20 cellular contexts compared by ENCODE assay signal in the genomic region with DNA sequence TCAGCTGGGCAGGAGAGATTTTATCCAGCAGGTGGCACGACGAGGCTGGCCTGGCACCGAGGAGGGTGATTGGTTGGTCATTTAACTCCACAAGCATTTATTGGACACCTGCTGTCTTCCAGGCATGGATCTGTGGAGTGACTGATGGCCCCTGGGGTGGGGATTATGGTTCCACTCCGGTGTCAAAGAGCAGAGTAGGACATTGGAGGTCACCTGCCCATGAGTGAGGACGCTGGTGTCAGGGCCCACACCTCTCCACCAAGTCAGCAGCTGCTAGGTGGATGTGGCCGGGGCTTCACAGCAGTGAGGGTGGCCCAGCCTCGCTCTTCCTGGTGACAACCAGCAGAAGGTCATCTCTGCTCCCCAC.
DNase-seq lines count a peak whose midpoint lies in the region; ATAC-seq and TF ChIP-seq lines count a peak whose summit lies in the region.
"Had no signal": no experiment of that assay in that cellular context is flagged by ENCODE, and none has a peak within 500 bp of the region (broad histone marks: within the 10 kb centered on the region; RNA-seq: fewer than 3 reads in every experiment).

No MANE protein-coding gene starts in this region.

- no peak overlapping the region for H2AK5ac ChIP-seq in neuronal stem cell (ENCODE audit: low read depth, low read length)

- no peak overlapping the region for H4K91ac ChIP-seq in neuronal stem cell (ENCODE audit: low read depth, low read length, poor library complexity)

- H3K27ac ChIP-seq in mammary epithelial cell (ENCODE audit: insufficient read depth, low read depth, low read length), result no peak overlapping the region
- H3K27ac ChIP-seq in neuronal stem cell (replicated peaks; ENCODE audit: low read length), result no peak overlapping the region
- no peak overlapping the region for H3K27ac ChIP-seq in testis
- H3K27ac ChIP-seq: KMS-11, Peyer's patch had no signal

- TF ChIP-seq POLR2A in testis (IDR thresholded peaks at IDR 0.05), result no peak

- H3K4me1 ChIP-seq in mammary epithelial cell (ENCODE audit: insufficient read depth, low read length) (no peaks in the 10 kb centered on the region), neuronal stem cell (ENCODE audit: control insufficient read depth in 2 of 2, insufficient read depth in 1 of 2, low read depth in 1 of 2, low read length in 2 of 2) (peaks cover 0 to 4% of the 10 kb centered on the region in 2 donors), testis (peaks cover 4% of the 10 kb centered on the region)

- intact Hi-C loops in MCF 10A (cut with micrococcal nuclease) (no loop called here), mammary epithelial cell (cut with micrococcal nuclease) (no loop called here), testis (cut with DNase I; ENCODE audit: low total_unique reads) (no loop called here)

- H3K36me3 Mint-ChIP-seq in MCF 10A (ENCODE audit: insufficient read depth, unreplicated experiment) (no peaks in the 10 kb centered on the region), chondrocyte (ENCODE audit: low read depth) (peaks cover 2% of the 10 kb centered on the region), immature natural killer cell (no peaks in the 10 kb centered on the region)

- no peak overlapping the region for H2AFZ ChIP-seq in mammary epithelial cell (ENCODE audit: low read depth, low read length)
- no peak overlapping the region for H2AFZ ChIP-seq in neuronal stem cell (ENCODE audit: low read length)
- H2AFZ ChIP-seq: GM23338 had no signal

- CTCF ChIA-PET in MCF 10A (lab: Yijun Ruan, JAX) (interaction anchor here (0.7 kb wide), 1 partner anchor 66 kb away, joined by 3 read pairs; no protein-coding TSS in a partner anchor), mammary epithelial cell (lab: Charles Lee; ENCODE audit: low non-redundant PET) (no interaction called here)

- H3K9ac ChIP-seq in mammary epithelial cell (ENCODE audit: insufficient read depth, low read length) (no peak overlapping the region), neuronal stem cell (ENCODE audit: low read depth, low read length, poor library complexity) (no peak overlapping the region)
- H3K9ac ChIP-seq: KMS-11 had no signal

- POLR2A ChIA-PET in MCF 10A (lab: Yijun Ruan, JAX), result no interaction called here

- no peak overlapping the region for H3K18ac ChIP-seq in neuronal stem cell (ENCODE audit: low read length)

- H3K9me3 Mint-ChIP-seq in MCF 10A (ENCODE audit: unreplicated experiment), result no peaks in the 10 kb centered on the region
- H3K9me3 Mint-ChIP-seq in chondrocyte (ENCODE audit: low read depth), result peaks cover 12% of the 10 kb centered on the region
- peaks cover 0 to 6% (median under 1%) of the 10 kb centered on the region in 6 donors for H3K9me3 Mint-ChIP-seq in immature natural killer cell

- no peaks in the 10 kb centered on the region for H3K79me2 ChIP-seq in mammary epithelial cell (ENCODE audit: insufficient read depth, low read length)

- TF ChIP-seq CTCF in MCF 10A (IDR thresholded peaks at IDR 0.05; ENCODE audit: unreplicated experiment) (peak; percentile 7), mammary epithelial cell (conservative IDR thresholded peaks at IDR 0.05 in 1 of 2, IDR thresholded peaks at IDR 0.05 in 1 of 2; ENCODE audit: extremely low read depth in 1 of 2, insufficient read depth in 1 of 2, low read depth in 1 of 2, low read length in 2 of 2) (no peak), chondrocyte (IDR thresholded peaks at IDR 0.05) (no peak), testis (IDR thresholded peaks at IDR 0.05) (no peak)

- 61% methylated on average over 4 of the region's 7 CpGs for WGBS in mammary epithelial cell (ENCODE audit: low coverage, missing lambda C conversion rate)
- no CpG with 5 or more reads among the region's 7 CpGs for whole genome bisulfite sequencing in neuronal stem cell (ENCODE audit: extremely low coverage in 2 of 2, insufficient read length in 2 of 2, insufficient replicate concordance in 1 of 2), 2 donors
- WGBS in testis, 2 donors, result 90 to 95% methylated on average over 4 to 7 of the region's 7 CpGs

- no peak overlapping the region for H3K4ac ChIP-seq in neuronal stem cell (ENCODE audit: low read length)

- H4K8ac ChIP-seq in neuronal stem cell (ENCODE audit: low read depth, low read length), result no peak overlapping the region

- H2BK120ac ChIP-seq in neuronal stem cell (ENCODE audit: low read depth, low read length), result no peak overlapping the region

- H2BK15ac ChIP-seq in neuronal stem cell (ENCODE audit: low read length), result no peak overlapping the region

- no peak overlapping the region for H3K4me2 ChIP-seq in mammary epithelial cell (ENCODE audit: insufficient read depth, low read depth, low read length)
- no peak overlapping the region for H3K4me2 ChIP-seq in neuronal stem cell (ENCODE audit: insufficient read depth, low read length, poor library complexity, severe bottlenecking)
- H3K4me2 ChIP-seq: GM23338, KMS-11 had no signal

- H3K79me1 ChIP-seq in neuronal stem cell (ENCODE audit: low read depth, low read length), result no peaks in the 10 kb centered on the region

- no peak overlapping the region for H3K4me3 Mint-ChIP-seq in MCF 10A (ENCODE audit: unreplicated experiment)
- H3K4me3 Mint-ChIP-seq in chondrocyte (ENCODE audit: unreplicated experiment), result no peak overlapping the region
- H3K4me3 Mint-ChIP-seq in immature natural killer cell, result no peak overlapping the region
- H3K4me3 Mint-ChIP-seq: GM23338 had no signal

- ATAC-seq in GM18498 (IDR thresholded peaks at IDR 0.05; ENCODE audit: unreplicated experiment), result no peak
- ATAC-seq: GM23338, HepG2, Right ventricle myocardium inferior had no signal

- no TSS peak for BruUV-seq in MCF 10A (replicated peaks; lab: Mats Ljungman, UMichigan)
- BruUV-seq in mammary epithelial cell (replicated peaks; lab: Mats Ljungman, UMichigan), result no TSS peak

- no peaks in the 10 kb centered on the region for H3K36me3 ChIP-seq in mammary epithelial cell (ENCODE audit: insufficient read depth, low read length)
- H3K36me3 ChIP-seq in neuronal stem cell (replicated peaks in 1 of 2; ENCODE audit: control insufficient read depth in 2 of 2, insufficient read depth in 2 of 2, low read length in 2 of 2), result no peaks in the 10 kb centered on the region
- no peaks in the 10 kb centered on the region for H3K36me3 ChIP-seq in testis (ENCODE audit: low read depth, missing control alignments)
- H3K36me3 ChIP-seq: Peyer's patch had no signal

- H3K14ac ChIP-seq in neuronal stem cell (ENCODE audit: low read length), result no peak overlapping the region

- H3K27ac Mint-ChIP-seq in MCF 10A (ENCODE audit: low read depth, unreplicated experiment), result no peak overlapping the region
- H3K27ac Mint-ChIP-seq in chondrocyte (ENCODE audit: unreplicated experiment), result no peak overlapping the region
- H3K27ac Mint-ChIP-seq in immature natural killer cell, result no peak overlapping the region
- H3K27ac Mint-ChIP-seq: GM23338 had no signal

- H3K23ac ChIP-seq in neuronal stem cell (ENCODE audit: low read depth, low read length, poor library complexity), result peak overlapping the region; percentile 73

- peaks cover 10% of the 10 kb centered on the region for H3K9me3 ChIP-seq in mammary epithelial cell (replicated peaks; ENCODE audit: insufficient read depth, low read length)
- H3K9me3 ChIP-seq in neuronal stem cell (replicated peaks in 1 of 2; ENCODE audit: control insufficient read depth in 2 of 2, insufficient read depth in 1 of 2, low read depth in 1 of 2, low read length in 2 of 2), result peaks cover 0 to 15% of the 10 kb centered on the region in 2 donors
- H3K9me3 ChIP-seq in testis, result no peaks in the 10 kb centered on the region
- H3K9me3 ChIP-seq: Peyer's patch had no signal

- H3K27me3 ChIP-seq in mammary epithelial cell (ENCODE audit: insufficient read depth, low read length) (no peaks in the 10 kb centered on the region), neuronal stem cell (ENCODE audit: control insufficient read depth in 3 of 3, insufficient read depth in 3 of 3, low read depth in 1 of 3, low read length in 3 of 3) (no peaks in the 10 kb centered on the region), testis (no peaks in the 10 kb centered on the region)
- H3K27me3 ChIP-seq: Peyer's patch had no signal

- no peak overlapping the region for H3K4me3 ChIP-seq in mammary epithelial cell (replicated peaks in 1 of 3; ENCODE audit: insufficient read depth in 1 of 3, low read depth in 2 of 3, low read length in 3 of 3)
- no peak overlapping the region for H3K4me3 ChIP-seq in neuronal stem cell (ENCODE audit: low read length in 2 of 2)
- H3K4me3 ChIP-seq in testis, result no peak overlapping the region
- H3K4me3 ChIP-seq: GM23338, Peyer's patch had no signal

- H3K4me1 Mint-ChIP-seq in MCF 10A (ENCODE audit: insufficient read depth, unreplicated experiment), result peaks cover 14% of the 10 kb centered on the region
- no peaks in the 10 kb centered on the region for H3K4me1 Mint-ChIP-seq in chondrocyte (ENCODE audit: low read depth)
- no peaks in the 10 kb centered on the region for H3K4me1 Mint-ChIP-seq in immature natural killer cell
- H3K4me1 Mint-ChIP-seq: GM23338 had no signal

- no peak overlapping the region for H2BK5ac ChIP-seq in neuronal stem cell (ENCODE audit: low read length)

- dilution Hi-C loops in mammary epithelial cell (cut with HindIII; ENCODE audit: low sequenced_read_pairs), result no loop called here

- no peaks in the 10 kb centered on the region for H3K27me3 Mint-ChIP-seq in MCF 10A (ENCODE audit: insufficient read depth, unreplicated experiment)
- peaks cover 3% of the 10 kb centered on the region for H3K27me3 Mint-ChIP-seq in chondrocyte (ENCODE audit: low read depth)
- peaks cover 1 to 4% (median 2%) of the 10 kb centered on the region in 3 donors for H3K27me3 Mint-ChIP-seq in immature natural killer cell (ENCODE audit: low read depth in 3 of 3)

- in situ Hi-C loops in mammary epithelial cell (cut with MboI; ENCODE audit: low sequenced_read_pairs in 2 of 2), result no loop called here

- DNase-seq in MCF 10A (ENCODE audit: unreplicated experiment) (no peak), mammary epithelial cell (no peak), chondrocyte (ENCODE audit: low spot score) (peak; percentile 72), neuronal stem cell (ENCODE audit: low spot score) (no peak), testis (peak; percentile 6), SHP77 (lab: John Stamatoyannopoulos, UW) (no peak), immature natural killer cell (no peak)
- DNase-seq: AML-193, COR-L47, GF-D8, NCI-H1092, NCI-H146, NCI-H2081 treated with DMSO at 0.1 percent for 48 hours, NCI-H2227 treated with DMSO at 0.1 percent for 48 hours had no signal

- no peaks in the 10 kb centered on the region for H4K20me1 ChIP-seq in mammary epithelial cell (ENCODE audit: insufficient read depth, low read length)

- H2BK12ac ChIP-seq in neuronal stem cell (ENCODE audit: low read length), result no peak overlapping the region

Comparison
In these comparisons a context has a peak if more than half of its experiments do, and no peak if none do; other contexts are left out.
1. DNase-seq: peak in chondrocyte (single experiment) and testis (single experiment); none in MCF 10A (single experiment), mammary epithelial cell (single experiment), neuronal stem cell (single experiment), SHP77 (0 of 2) and immature natural killer cell (0 of 3).